Comparison of ENCODE assay signal across 8 cellular contexts in genomic region chr19:57099199-57099661, GRCh38. TPM values are rescaled to one million over a fixed set of nuclear protein-coding genes. Genes with fewer than 3 reads are reported as not detected.
DNase-seq lines count a peak whose midpoint lies in the region; ATAC-seq and TF ChIP-seq lines count a peak whose summit lies in the region.

No MANE protein-coding gene starts in this region.

- H4K20me1 ChIP-seq in osteoblast (ENCODE audit: insufficient read depth, low read length), result no peaks in the 10 kb centered on the region

- H3K4me1 ChIP-seq in osteoblast (ENCODE audit: insufficient read depth, low read length) (peaks cover 3% of the 10 kb centered on the region), aorta (ENCODE audit: control insufficient read depth in 1 of 2, insufficient read depth in 2 of 2, low read length in 2 of 2) (no peaks in the 10 kb centered on the region)

- H3K9me3 ChIP-seq in osteoblast (ENCODE audit: low read depth, low read length) (no peaks in the 10 kb centered on the region), aorta (ENCODE audit: control insufficient read depth, low read length) (no peaks in the 10 kb centered on the region)

- H3K4me3 ChIP-seq in fibroblast of the aortic adventitia (ENCODE audit: low read depth, low read length), result no peak overlapping the region
- no peak overlapping the region for H3K4me3 ChIP-seq in osteoblast (ENCODE audit: insufficient read depth, low read length)
- no peak overlapping the region for H3K4me3 ChIP-seq in aorta (ENCODE audit: low read length in 2 of 2)

- H3K27ac Mint-ChIP-seq in activated T-cell treated with anti-CD3 and anti-CD28 coated beads, Interleukin-2, amount 50 U/mL, for 72 hours, result no peak overlapping the region

- no peak overlapping the region for H3K4me2 ChIP-seq in osteoblast (ENCODE audit: insufficient read depth, low read length)

- peak; percentile 12 for DNase-seq in GM04504 (ENCODE audit: low read depth)
- DNase-seq in NCI-H748 treated with DMSO at 0.1 percent for 48 hours (lab: John Stamatoyannopoulos, UW), result peak; percentile 11
- DNase-seq in activated T-cell treated with anti-CD3 and anti-CD28 coated beads, Interleukin-2, amount 50 U/mL, for 72 hours, result peak; percentile 66 to 79
- peak; percentile 7 for DNase-seq in fibroblast of the aortic adventitia (ENCODE audit: low read depth)
- DNase-seq in osteoblast (ENCODE audit: insufficient read length, low spot score, missing footprints), result peak; percentile 87
- peak; percentile 68 to 90 for DNase-seq in aorta
- DNase-seq in foreskin melanocyte, result no peak

- H3K9me3 Mint-ChIP-seq in activated T-cell treated with anti-CD3 and anti-CD28 coated beads, Interleukin-2, amount 50 U/mL, for 72 hours, result peaks cover 3 to 8% of the 10 kb centered on the region in 2 donors

- WGBS in aorta, 2 donors, result 2 to 4% methylated on average over 31 of the region's 31 CpGs

- peaks cover 10% of the 10 kb centered on the region for H3K4me1 Mint-ChIP-seq in activated T-cell treated with anti-CD3 and anti-CD28 coated beads, Interleukin-2, amount 50 U/mL, for 72 hours (ENCODE audit: low read depth)

- peak; percentile 34 to 39 for ATAC-seq in activated T-cell treated with anti-CD3 and anti-CD28 coated beads, Interleukin-2, amount 50 U/mL, for 72 hours (replicated peaks in 1 of 2)
- ATAC-seq in aorta (ENCODE audit: low FRiP score), result peak; percentile 77
- ATAC-seq in HG03432 (IDR thresholded peaks at IDR 0.05; ENCODE audit: unreplicated experiment), result no peak

- no peaks in the 10 kb centered on the region for H3K79me2 ChIP-seq in osteoblast (ENCODE audit: insufficient read depth, low read length)

- H3K27ac ChIP-seq in osteoblast (ENCODE audit: low read depth, low read length) (no peak overlapping the region), aorta (ENCODE audit: low read depth in 1 of 2, low read length in 2 of 2) (no peak overlapping the region)

- no peaks in the 10 kb centered on the region for H3K27me3 ChIP-seq in osteoblast (ENCODE audit: insufficient read depth, low read length)
- H3K27me3 ChIP-seq in aorta (ENCODE audit: control insufficient read depth in 1 of 2, insufficient read depth in 2 of 2, low read length in 1 of 2), result no peaks in the 10 kb centered on the region

- TF ChIP-seq CTCF in fibroblast of the aortic adventitia (IDR thresholded peaks at IDR 0.05; ENCODE audit: insufficient read depth, low read length), result peak; percentile 38
- peak; percentile 67 for TF ChIP-seq CTCF in osteoblast (IDR thresholded peaks at IDR 0.05; ENCODE audit: extremely low read depth, low read depth, low read length)

- H3K4me3 Mint-ChIP-seq in activated T-cell treated with anti-CD3 and anti-CD28 coated beads, Interleukin-2, amount 50 U/mL, for 72 hours, result no peak overlapping the region

- H3K36me3 Mint-ChIP-seq in activated T-cell treated with anti-CD3 and anti-CD28 coated beads, Interleukin-2, amount 50 U/mL, for 72 hours (ENCODE audit: insufficient read depth in 2 of 2), result peaks cover 7 to 20% of the 10 kb centered on the region in 2 donors

- peaks cover 11% of the 10 kb centered on the region for H3K27me3 Mint-ChIP-seq in activated T-cell treated with anti-CD3 and anti-CD28 coated beads, Interleukin-2, amount 50 U/mL, for 72 hours (ENCODE audit: low read depth)

- intact Hi-C loops in aorta (cut with DNase I), result loop anchor here in 1 of 2 donors (10.0 kb wide), 1 partner anchor 354 kb away; no protein-coding TSS in a partner anchor

- no peak overlapping the region for H2AFZ ChIP-seq in osteoblast (ENCODE audit: low read length)

- no peaks in the 10 kb centered on the region for H3K36me3 ChIP-seq in osteoblast (ENCODE audit: insufficient read depth, low read length)
- no peaks in the 10 kb centered on the region for H3K36me3 ChIP-seq in aorta (ENCODE audit: control insufficient read depth in 1 of 2, insufficient read depth in 2 of 2, low read length in 1 of 2)

RNA-seq across cellular contexts. Expression of gene USP29, which starts 20.6 kb away (rescaled TPM):
- not detected for total RNA-seq in activated T-cell treated with anti-CD3 and anti-CD28 coated beads, Interleukin-2, amount 50 U/mL, for 72 hours
- total RNA-seq in fibroblast of the aortic adventitia (ENCODE audit: low replicate concordance) (not detected in 2 replicates), osteoblast (not detected in 2 replicates), aorta (not detected)
- not detected for polyA plus RNA-seq in aorta

RNA-seq across cellular contexts. Expression of gene ZIM3, which starts 45.8 kb away (rescaled TPM):
- total RNA-seq in activated T-cell treated with anti-CD3 and anti-CD28 coated beads, Interleukin-2, amount 50 U/mL, for 72 hours, result not detected
- total RNA-seq in fibroblast of the aortic adventitia (ENCODE audit: low replicate concordance), result not detected in 2 replicates
- total RNA-seq in osteoblast, result not detected in 2 replicates
- not detected for total RNA-seq in aorta
- not detected for polyA plus RNA-seq in aorta
